ENCODE assay signal across 8 cellular contexts in the genomic region with DNA sequence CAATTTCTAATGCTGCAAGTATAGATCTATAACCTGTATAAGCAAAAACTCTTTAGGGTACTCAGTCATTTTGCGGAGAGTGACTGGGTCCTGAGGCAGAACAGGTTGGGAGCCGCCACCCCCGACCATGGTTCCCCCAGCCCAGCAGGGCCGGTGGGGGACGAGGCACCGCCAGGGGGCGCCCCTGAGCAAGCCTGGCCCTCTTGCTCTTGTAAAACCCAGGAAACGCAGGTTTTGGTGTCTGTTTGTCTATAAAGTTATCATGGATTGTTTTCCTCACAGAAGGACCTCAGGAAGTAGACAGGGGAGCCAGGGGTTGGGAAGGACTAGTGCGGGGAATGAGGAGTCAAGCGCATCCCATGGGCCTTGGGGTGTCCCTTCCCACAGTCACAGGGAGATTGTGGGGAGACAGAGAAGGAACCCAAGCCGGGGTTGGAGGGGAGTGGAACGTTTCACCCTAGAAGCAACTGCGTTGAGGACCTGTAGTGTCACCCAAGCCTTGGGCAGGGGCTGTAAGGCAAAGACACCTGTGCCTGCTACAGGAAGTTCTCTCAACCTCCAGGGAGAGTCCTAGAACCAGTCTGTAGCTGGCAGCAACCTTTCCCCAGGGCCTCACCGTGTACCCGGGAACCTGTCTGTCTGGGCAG. TPM values are rescaled to one million over a fixed set of nuclear protein-coding genes. Genes with fewer than 3 reads are reported as not detected.
DNase-seq lines count a peak whose midpoint lies in the region; ATAC-seq and TF ChIP-seq lines count a peak whose summit lies in the region.

No MANE protein-coding gene starts in this region.

- no peak overlapping the region for H3K4ac ChIP-seq in mesendoderm (ENCODE audit: low read depth, low read length)

- no peak overlapping the region for H2BK15ac ChIP-seq in mesendoderm (replicated peaks; ENCODE audit: low read depth)

- no peak overlapping the region for H2BK5ac ChIP-seq in mesendoderm (ENCODE audit: low read length)

- H3K27ac ChIP-seq in coronary artery (no peak overlapping the region), mesendoderm (ENCODE audit: low read depth, low read length) (no peak overlapping the region)

- H3K23ac ChIP-seq in mesendoderm (ENCODE audit: low read length), result no peak overlapping the region

- H3K36me3 ChIP-seq in mesendoderm (ENCODE audit: control insufficient read depth, insufficient read depth, low read length), result no peaks in the 10 kb centered on the region

- H3K4me2 ChIP-seq in mesendoderm (ENCODE audit: low read length), result no peak overlapping the region

- DNase-seq in ELF-1 (ENCODE audit: low read depth, low spot score) (peak; percentile 84), LNCaP clone FGC (ENCODE audit: low read depth) (peak; percentile 32), coronary artery (ENCODE audit: low spot score) (no peak), mesendoderm (peak; percentile 55), NCI-H226 (no peak)
- peak; percentile 87 for DNase-seq in activated CD4-positive, alpha-beta T cell treated with anti-CD3 and anti-CD28 coated beads, Interleukin-2, amount 50 U/mL, for 1 hour
- peak; percentile 69 to 79 for DNase-seq in stimulated activated CD8-positive, alpha-beta memory T cell treated with anti-CD3 and anti-CD28 coated beads, Interleukin-7, amount 100 ng/mL, for 1 hour (ENCODE audit: low read depth in 2 of 2)

- H3K79me1 ChIP-seq in mesendoderm (ENCODE audit: low read length), result no peaks in the 10 kb centered on the region

- no peak overlapping the region for H2BK120ac ChIP-seq in mesendoderm (ENCODE audit: low read depth, low read length)

- no peaks in the 10 kb centered on the region for H3K79me2 ChIP-seq in mesendoderm (ENCODE audit: control insufficient read depth, insufficient read depth, low read length)

- WGBS in mesendoderm (ENCODE audit: extremely low coverage, insufficient coverage, low lambda C conversion rate), result no CpG with 5 or more reads among the region's 15 CpGs

- no peak overlapping the region for H2AK5ac ChIP-seq in mesendoderm (ENCODE audit: low read length)

- H3K4me3 ChIP-seq in LNCaP clone FGC (ENCODE audit: low read depth, low read length) (no peak overlapping the region), coronary artery (no peak overlapping the region), mesendoderm (ENCODE audit: low read length) (no peak overlapping the region)

- H4K8ac ChIP-seq in mesendoderm (ENCODE audit: low read depth, low read length), result no peak overlapping the region

- no peak overlapping the region for H3K9ac ChIP-seq in mesendoderm (ENCODE audit: low read length)

- no peak overlapping the region for H4K5ac ChIP-seq in mesendoderm (ENCODE audit: low read length)

- H3K4me1 ChIP-seq in mesendoderm (ENCODE audit: control insufficient read depth, low read depth, low read length), result no peaks in the 10 kb centered on the region

- TF ChIP-seq CTCF in LNCaP clone FGC (IDR thresholded peaks at IDR 0.05; ENCODE audit: control insufficient read depth, extremely low read depth, insufficient read depth) (peak; percentile 85), coronary artery (IDR thresholded peaks at IDR 0.05) (peak; percentile 66)

- ATAC-seq in GM18868 (IDR thresholded peaks at IDR 0.05; ENCODE audit: unreplicated experiment), result no peak

- H3K56ac ChIP-seq in mesendoderm (ENCODE audit: low read length), result peak overlapping the region; percentile 12

- no peaks in the 10 kb centered on the region for H3K27me3 ChIP-seq in mesendoderm (ENCODE audit: insufficient read depth, low read length, poor library complexity)

- H3K18ac ChIP-seq in mesendoderm (ENCODE audit: low read length), result no peak overlapping the region

RNA-seq across cellular contexts. Expression of gene KCTD17, which starts 26.4 kb away (rescaled TPM):
- 13.9 TPM for polyA plus RNA-seq in mesendoderm (2013, experiment 1 of 2)
- 13.1 TPM for polyA plus RNA-seq in mesendoderm (2013, experiment 2 of 2)

RNA-seq across cellular contexts. Expression of gene TMPRSS6, which starts 31.6 kb away (rescaled TPM):
- polyA plus RNA-seq in mesendoderm (2013, experiment 1 of 2), result 0.03 TPM
- not detected for polyA plus RNA-seq in mesendoderm (2013, experiment 2 of 2)

RNA-seq across cellular contexts. Expression of gene MPST, which starts 58.4 kb away (rescaled TPM):
- polyA plus RNA-seq in mesendoderm (2013, experiment 1 of 2), result 57.1 TPM
- polyA plus RNA-seq in mesendoderm (2013, experiment 2 of 2), result 58.0 TPM

RNA-seq across cellular contexts. Expression of gene TST, which starts 58.7 kb away (rescaled TPM):
- 13.0 TPM for polyA plus RNA-seq in mesendoderm (2013, experiment 1 of 2)
- polyA plus RNA-seq in mesendoderm (2013, experiment 2 of 2), result 11.7 TPM

Comparison
In these comparisons a context has a peak if more than half of its experiments do, and no peak if none do; other contexts are left out.
1. DNase-seq: peak in ELF-1 (single experiment), LNCaP clone FGC (single experiment), activated CD4-positive, alpha-beta T cell treated with anti-CD3 and anti-CD28 coated beads, Interleukin-2, amount 50 U/mL, for 1 hour (single experiment), mesendoderm (single experiment) and stimulated activated CD8-positive, alpha-beta memory T cell treated with anti-CD3 and anti-CD28 coated beads, Interleukin-7, amount 100 ng/mL, for 1 hour (2 of 2); none in coronary artery (single experiment) and NCI-H226 (single experiment).